In genomic region chr1:92784051-92784638, GRCh38 we compare ENCODE assay signal across 8 cellular contexts. TPM values are rescaled to one million over a fixed set of nuclear protein-coding genes. Genes with fewer than 3 reads are reported as not detected.
DNase-seq lines count a peak whose midpoint lies in the region; ATAC-seq, FAIRE-seq and TF ChIP-seq lines count a peak whose summit lies in the region.

No MANE protein-coding gene starts in this region.

- H3K27ac ChIP-seq in SJSA1 (peak overlapping the region; percentile 78), small intestine (ENCODE audit: low read depth in 1 of 2, low read length in 1 of 2) (peak overlapping the region; percentile 97 to 99)

- H3K27me3 ChIP-seq in SJSA1 (replicated peaks) (no peaks in the 10 kb centered on the region), small intestine (ENCODE audit: control insufficient read depth in 2 of 2, insufficient read depth in 2 of 2, low read length in 2 of 2) (no peaks in the 10 kb centered on the region)

- H3K36me3 ChIP-seq in SJSA1 (peaks cover 5% of the 10 kb centered on the region), small intestine (ENCODE audit: control insufficient read depth in 2 of 2, insufficient read depth in 2 of 2, low read length in 2 of 2) (no peaks in the 10 kb centered on the region)

- TF ChIP-seq CTCF in brain (conservative IDR thresholded peaks at IDR 0.05): peak in 1 of 2 experiments; percentile 5

- DNase-seq in GM04503 (ENCODE audit: low read depth) (peak; percentile 16), SJSA1 (ENCODE audit: low read depth in 1 of 2, low spot score in 2 of 2) (peak; percentile 44 to 55), iPS-NIHi11 (ENCODE audit: low spot score) (peak; percentile 24), small intestine (peak; percentile 44), cerebellum (ENCODE audit: low spot score) (no peak), NCI-H2081 treated with DMSO at 0.1 percent for 48 hours (lab: John Stamatoyannopoulos, UW) (no peak)

- 1 to 2% (median 1%) methylated on average over 18 to 25 of the region's 25 CpGs for WGBS in small intestine, 3 donors

- H3K4me1 ChIP-seq in SJSA1 (replicated peaks): no peaks in the 10 kb centered on the region
- H3K4me1 ChIP-seq in small intestine (ENCODE audit: control insufficient read depth in 2 of 2, insufficient read depth in 1 of 2, low read depth in 1 of 2, low read length in 1 of 2): peaks cover 3 to 5% of the 10 kb centered on the region in 2 donors

- H3K4me3 ChIP-seq in SJSA1: peak overlapping the region; percentile 81
- H3K4me3 ChIP-seq in small intestine (ENCODE audit: low read depth in 1 of 2, low read length in 2 of 2): peak overlapping the region; percentile 71 to 77

- H3K9me3 ChIP-seq in SJSA1 (replicated peaks) (no peaks in the 10 kb centered on the region), small intestine (ENCODE audit: control insufficient read depth, low read depth) (no peaks in the 10 kb centered on the region)

- peak overlapping the region; percentile 78 to 92 (median 89) for H3K27ac Mint-ChIP-seq in brain

- H3K9me3 Mint-ChIP-seq in brain: peaks cover 0 to 6% (median 0%) of the 10 kb centered on the region in 5 experiments

- peaks cover 12% of the 10 kb centered on the region for H3K27me3 Mint-ChIP-seq in brain

- ATAC-seq in HG02588 (IDR thresholded peaks at IDR 0.05; ENCODE audit: unreplicated experiment): peak; percentile 12

- FAIRE-seq in small intestine (lab: Jason Lieb, UNC): no peak

- peaks cover 23% of the 10 kb centered on the region for H3K36me3 Mint-ChIP-seq in brain

- peaks cover 48% of the 10 kb centered on the region for H3K4me1 Mint-ChIP-seq in brain

- peak overlapping the region; percentile 91 to 97 (median 95) for H3K4me3 Mint-ChIP-seq in brain

RNA-seq across cellular contexts. Expression of gene EVI5, which starts 0.8 kb away (rescaled TPM):
- 18.1 and 21.5 TPM in 2 replicates for total RNA-seq in SJSA1 (2014; rRNA removed; shearing (Covaris generic))
- 1.5 TPM for polyA plus RNA-seq in brain (ENCODE audit: insufficient read depth, low read depth, low replicate concordance)
- 1 to 10 TPM; 3.2 to 6.4 (median 4.5) TPM for polyA plus RNA-seq in small intestine
- total RNA-seq in cerebellum: 51.3 TPM

RNA-seq across cellular contexts. Expression of gene RPL5, which starts 47.7 kb away (rescaled TPM):
- 646 and 1,004 TPM in 2 replicates for total RNA-seq in SJSA1 (2014; rRNA removed; shearing (Covaris generic))
- polyA plus RNA-seq in brain (ENCODE audit: insufficient read depth, low read depth, low replicate concordance): 1,031 TPM
- 1,000 to 10,000 TPM; 1,004 to 2,140 (median 1,631) TPM for polyA plus RNA-seq in small intestine
- 808 TPM for total RNA-seq in cerebellum

Comparison
In these comparisons a context has a peak if more than half of its experiments do, and no peak if none do; other contexts are left out.
1. DNase-seq: peak in GM04503 (single experiment), SJSA1 (2 of 2), iPS-NIHi11 (single experiment) and small intestine (single experiment); none in cerebellum (single experiment) and NCI-H2081 treated with DMSO at 0.1 percent for 48 hours (single experiment).